ENCODE assay signal across 23 cellular contexts in genomic region chr12:124888203-124888602, GRCh38.
"Had no signal": no experiment of that assay in that cellular context is flagged by ENCODE, and none has a peak within 500 bp of the region (broad histone marks: within the 10 kb centered on the region; RNA-seq: fewer than 3 reads in every experiment).

No MANE protein-coding gene starts in this region.

- DNase-seq: activated B cell treated with CpG ODN at 0.5 μM for 24 hours; activated CD4-positive, alpha-beta T cell treated with anti-CD3 and anti-CD28 coated beads for 1 hour; activated CD4-positive, alpha-beta T cell treated with anti-CD3 and anti-CD28 coated beads, Interleukin-2, amount 10 ng/mL, durations not matched to agents 24 days and 14 days; activated CD4-positive, alpha-beta T cell treated with anti-CD3 and anti-CD28 coated beads, Interleukin-2, amount 50 U/mL, for 48 hours; activated CD8-positive, alpha-beta memory T cell treated with anti-CD3 and anti-CD28 coated beads, Interleukin-2, amount 10 ng/mL, durations not matched to agents 7 days and 5 days; activated effector memory CD4-positive, alpha-beta T cell treated with Interleukin-2 at 50 U/mL for 16 hours; activated naive CD4-positive, alpha-beta T cell; activated T-cell treated with anti-CD3 and anti-CD28 coated beads, Interleukin-2, amount 50 U/mL, for 24 hours; amniotic stem cell; body of pancreas; KBM-7; NCI-H1092 treated with DMSO at 0.1 percent for 48 hours; NCI-H1417 treated with DMSO at 0.1 percent for 48 hours; NCI-H1694 treated with DMSO at 0.1 percent for 48 hours; NCI-H2029 treated with DMSO at 0.1 percent for 48 hours; NCI-H345; NCI-H510A treated with DMSO at 0.1 percent for 48 hours; NCI-H69; PC-9; SHP77 treated with DMSO at 0.1 percent for 48 hours; T-helper 2 cell; T1000 had no signal

- H3K36me3 ChIP-seq: ascending aorta had no signal

- H3K27ac ChIP-seq: ascending aorta, body of pancreas, PC-9 had no signal

- H3K4me3 ChIP-seq: ascending aorta, body of pancreas, PC-9 had no signal

- H3K9me3 ChIP-seq: ascending aorta, body of pancreas had no signal

- H3K4me1 ChIP-seq: ascending aorta, body of pancreas had no signal

- ATAC-seq: activated CD8-positive, alpha-beta memory T cell treated with anti-CD3 and anti-CD28 coated beads, Interleukin-2, amount 10 ng/mL, durations not matched to agents 7 days and 5 days; body of pancreas had no signal

- H3K27me3 ChIP-seq: ascending aorta, body of pancreas had no signal
